ENCODE assay signal across 11 cellular contexts in the genomic region with DNA sequence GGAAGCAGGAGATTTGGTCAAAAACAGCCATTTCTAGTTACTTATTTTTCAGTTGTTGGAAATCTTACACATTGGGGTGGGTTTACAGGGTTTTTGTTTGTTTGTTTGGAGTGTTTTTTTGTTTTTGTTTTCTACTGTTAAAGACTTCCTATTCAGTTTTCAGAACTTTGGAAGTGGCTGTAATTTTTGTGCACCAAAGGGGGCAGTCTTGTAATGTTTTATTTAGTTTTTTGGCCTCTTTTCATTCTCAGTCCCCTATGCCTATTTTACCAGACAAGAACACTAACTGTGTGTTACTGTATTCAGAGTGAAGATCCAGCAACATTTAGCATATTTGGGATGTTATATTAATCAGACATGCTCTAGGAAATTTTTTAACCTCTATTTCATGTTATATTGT. TPM values are rescaled to one million over a fixed set of nuclear protein-coding genes. Genes with fewer than 3 reads are reported as not detected.
DNase-seq lines count a peak whose midpoint lies in the region; TF ChIP-seq lines count a peak whose summit lies in the region.
"Had no signal": no experiment of that assay in that cellular context is flagged by ENCODE, and none has a peak within 500 bp of the region (broad histone marks: within the 10 kb centered on the region; RNA-seq: fewer than 3 reads in every experiment).

No MANE protein-coding gene starts in this region.

- no peaks in the 10 kb centered on the region for H3K79me2 ChIP-seq in smooth muscle cell (ENCODE audit: low read depth)

- H3K36me3 ChIP-seq in smooth muscle cell (ENCODE audit: low read depth): no peaks in the 10 kb centered on the region

- no peak overlapping the region for H3K4me2 ChIP-seq in smooth muscle cell

- H3K4me1 ChIP-seq in smooth muscle cell (ENCODE audit: low read depth): no peaks in the 10 kb centered on the region

- peaks cover 39% of the 10 kb centered on the region for H3K27me3 ChIP-seq in smooth muscle cell (ENCODE audit: low read depth)

- H4K20me1 ChIP-seq in smooth muscle cell (ENCODE audit: low read depth): no peaks in the 10 kb centered on the region

- peak; percentile 48 for DNase-seq in NCI-H2107 treated with DMSO at 0.1 percent for 48 hours (lab: John Stamatoyannopoulos, UW; ENCODE audit: unreplicated experiment)
- DNase-seq in NCI-H2107 (lab: John Stamatoyannopoulos, UW): no peak
- DNase-seq in NCI-H460 (ENCODE audit: extremely low read depth, low read depth): peak; percentile 21
- no peak for DNase-seq in epithelial cell of proximal tubule (ENCODE audit: low read depth)
- no peak for DNase-seq in smooth muscle cell (lab: John Stamatoyannopoulos, UW; ENCODE audit: unreplicated experiment)
- no peak for DNase-seq in UCSD-AML1 (lab: John Stamatoyannopoulos, UW; ENCODE audit: unreplicated experiment)
- no peak for DNase-seq in stimulated activated CD4-positive, alpha-beta T cell treated with anti-CD3 and anti-CD28 coated beads, Interleukin-2, amount 100 ng/mL, for 24 hours
- DNase-seq in GOT3 (lab: John Stamatoyannopoulos, UW): no peak
- DNase-seq: activated effector memory CD4-positive, alpha-beta T cell treated with anti-CD3 and anti-CD28 coated beads, Interleukin-2, amount 50 U/mL, for 16 hours had no signal

- no peak overlapping the region for H2AFZ ChIP-seq in smooth muscle cell (ENCODE audit: low read depth)

- no peaks in the 10 kb centered on the region for H3F3A ChIP-seq in smooth muscle cell (ENCODE audit: low read depth)

- no peak overlapping the region for H3K4me3 ChIP-seq in epithelial cell of proximal tubule (ENCODE audit: low read depth, low read length)
- H3K4me3 ChIP-seq in smooth muscle cell: no peak overlapping the region

- no peak overlapping the region for H3K27ac ChIP-seq in smooth muscle cell (ENCODE audit: low read depth)

- no peak overlapping the region for H3K9ac ChIP-seq in smooth muscle cell (ENCODE audit: low read depth)

- no peaks in the 10 kb centered on the region for H3K9me3 ChIP-seq in smooth muscle cell (replicated peaks; ENCODE audit: low read depth)

- peak; percentile 45 for TF ChIP-seq CTCF in epithelial cell of proximal tubule (conservative IDR thresholded peaks at IDR 0.05; ENCODE audit: low read depth, low read length)
- peak; percentile 27 for TF ChIP-seq CTCF in smooth muscle cell (IDR thresholded peaks at IDR 0.05; ENCODE audit: borderline replicate concordance, insufficient read depth, poor library complexity, severe bottlenecking)

RNA-seq across cellular contexts. Expression of a gene that starts 20.6 kb away (rescaled TPM):
- 0.84 TPM in 1 of 2 replicates, not detected in the other for total RNA-seq in NCI-H460 (2014; rRNA removed; shearing (Covaris generic))
- polyA plus RNA-seq in NCI-H460 (2014; cell fraction: nucleus; rRNA removed): 1.9 TPM in 1 of 2 replicates, not detected in the other
- total RNA-seq in epithelial cell of proximal tubule: 0.36 TPM in 1 of 2 replicates, not detected in the other
- total RNA-seq in smooth muscle cell: 1.9 TPM in 2 replicates
- 1.3 and 2.7 TPM in 2 replicates for polyA plus RNA-seq in smooth muscle cell
- polyA plus RNA-seq: IgD-negative memory B cell had no signal

RNA-seq across cellular contexts. Expression of a gene that starts 43.6 kb away (rescaled TPM):
- total RNA-seq in NCI-H460 (2014; rRNA removed; shearing (Covaris generic)): 9.9 and 12.6 TPM in 2 replicates
- polyA plus RNA-seq in NCI-H460 (2014; cell fraction: nucleus; rRNA removed): 13.3 and 23.3 TPM in 2 replicates
- 1.8 and 7.3 TPM in 2 replicates for total RNA-seq in epithelial cell of proximal tubule
- total RNA-seq in smooth muscle cell: 7.1 and 7.9 TPM in 2 replicates
- 14.2 and 15.7 TPM in 2 replicates for polyA plus RNA-seq in smooth muscle cell

RNA-seq across cellular contexts. Expression of a gene that starts 46.0 kb away (rescaled TPM):
- not detected in 2 replicates for total RNA-seq in NCI-H460 (2014; rRNA removed; shearing (Covaris generic))
- polyA plus RNA-seq in NCI-H460 (2014; cell fraction: nucleus; rRNA removed): not detected in 2 replicates
- 0.07 and 0.52 TPM in 2 replicates for total RNA-seq in epithelial cell of proximal tubule
- not detected in 2 replicates for total RNA-seq in smooth muscle cell
- polyA plus RNA-seq in smooth muscle cell: 0.24 TPM in 1 of 2 replicates, not detected in the other
- polyA plus RNA-seq: IgD-negative memory B cell had no signal

RNA-seq across cellular contexts. Expression of a gene that starts 46.1 kb away (rescaled TPM):
- not detected in 2 replicates for total RNA-seq in NCI-H460 (2014; rRNA removed; shearing (Covaris generic))
- polyA plus RNA-seq in NCI-H460 (2014; cell fraction: nucleus; rRNA removed): not detected in 2 replicates
- total RNA-seq in epithelial cell of proximal tubule (0.14 and 0.35 TPM in 2 replicates), smooth muscle cell (0.04 TPM in 1 of 2 replicates, not detected in the other)
- 0.49 and 0.59 TPM in 2 replicates for polyA plus RNA-seq in smooth muscle cell
- polyA plus RNA-seq: IgD-negative memory B cell had no signal

RNA-seq across cellular contexts. Expression of a gene that starts 58.3 kb away (rescaled TPM):
- 0.17 and 1.2 TPM in 2 replicates for total RNA-seq in NCI-H460 (2014; rRNA removed; shearing (Covaris generic))
- 12.3 and 13.2 TPM in 2 replicates for polyA plus RNA-seq in NCI-H460 (2014; cell fraction: nucleus; rRNA removed)
- total RNA-seq in epithelial cell of proximal tubule (1.2 and 2.2 TPM in 2 replicates), smooth muscle cell (not detected in 2 replicates)
- polyA plus RNA-seq in smooth muscle cell: not detected in 2 replicates
- total RNA-seq: mononuclear cell had no signal
- polyA plus RNA-seq: IgD-negative memory B cell had no signal

Comparison
In these comparisons a context has a peak if more than half of its experiments do, and no peak if none do; other contexts are left out.
1. DNase-seq: peak in NCI-H2107 treated with DMSO at 0.1 percent for 48 hours (single experiment) and NCI-H460 (single experiment); none in NCI-H2107 (single experiment), epithelial cell of proximal tubule (single experiment), smooth muscle cell (single experiment), UCSD-AML1 (single experiment), stimulated activated CD4-positive, alpha-beta T cell treated with anti-CD3 and anti-CD28 coated beads, Interleukin-2, amount 100 ng/mL, for 24 hours (0 of 2) and GOT3 (single experiment).